ENCODE assay signal across 8 cellular contexts in the genomic region with DNA sequence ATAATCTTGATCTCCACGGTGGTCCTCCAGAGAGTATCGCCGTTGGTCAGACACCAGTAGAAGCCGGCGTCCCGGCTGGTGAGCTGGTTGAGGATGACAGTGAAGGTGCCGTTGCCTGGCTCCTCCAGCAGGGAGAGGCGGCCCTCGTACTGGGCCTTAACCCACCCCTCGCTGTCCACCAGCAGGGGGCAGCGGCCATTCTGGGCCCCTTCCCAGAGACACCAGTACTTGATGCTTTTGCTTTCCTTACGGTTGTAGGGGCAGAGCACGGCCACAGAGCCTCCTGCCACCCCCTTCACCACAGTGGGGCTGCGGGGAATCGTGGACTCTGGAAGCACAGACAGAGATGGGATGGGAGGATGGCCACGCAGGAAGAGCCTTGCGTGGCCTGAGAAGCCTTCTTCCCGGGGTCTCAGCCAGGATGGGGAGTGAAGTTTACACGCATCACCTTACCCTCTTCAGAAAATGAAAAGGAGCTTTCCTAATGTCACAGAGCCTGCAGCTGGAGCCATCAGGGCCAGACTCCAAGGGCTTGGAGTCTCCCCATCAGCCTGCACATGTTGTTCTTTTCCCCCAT. TPM values are rescaled to one million over a fixed set of nuclear protein-coding genes. Genes with fewer than 3 reads are reported as not detected.
A peak's percentile ranks its signal among the peaks of the same experiment; 100 is the strongest.
DNase-seq lines count a peak whose midpoint lies in the region; ATAC-seq and TF ChIP-seq lines count a peak whose summit lies in the region.

No MANE protein-coding gene starts in this region.

- no peaks in the 10 kb centered on the region for H3K36me3 ChIP-seq in uterus

- H3K4me3 Mint-ChIP-seq in activated CD4-positive, alpha-beta memory T cell treated with anti-CD3 and anti-CD28 coated beads, Interleukin-2, amount 10 ng/mL, durations not matched to agents 7 days and 5 days = no peak overlapping the region

- CTCF ChIA-PET in activated CD4-positive, alpha-beta memory T cell treated with anti-CD3 and anti-CD28 coated beads, Interleukin-2, amount 10 ng/mL, durations not matched to agents 7 days and 5 days (lab: Charles Lee) = interaction anchor here (0.8 to 9.2 kb wide), 19 partner anchors 8 to 277 kb away, joined by 3 to 88 read pairs (median 4); partner anchors contain the start of genes FCMR and IL20

- H3K9me3 ChIP-seq in uterus = no peaks in the 10 kb centered on the region

- no peaks in the 10 kb centered on the region for H3K27me3 Mint-ChIP-seq in activated CD4-positive, alpha-beta memory T cell treated with anti-CD3 and anti-CD28 coated beads, Interleukin-2, amount 10 ng/mL, durations not matched to agents 7 days and 5 days

- no peak for TF ChIP-seq POLR2A in uterus (IDR thresholded peaks at IDR 0.05)

- peaks cover 8% of the 10 kb centered on the region for H3K4me1 Mint-ChIP-seq in activated CD4-positive, alpha-beta memory T cell treated with anti-CD3 and anti-CD28 coated beads, Interleukin-2, amount 10 ng/mL, durations not matched to agents 7 days and 5 days

- no peak for ATAC-seq in HG03196 (IDR thresholded peaks at IDR 0.05; ENCODE audit: unreplicated experiment)

- POLR2A ChIA-PET in activated CD4-positive, alpha-beta memory T cell treated with anti-CD3 and anti-CD28 coated beads, Interleukin-2, amount 10 ng/mL, durations not matched to agents 7 days and 5 days (lab: Charles Lee) = interaction anchor here (0.8 kb wide), 1 partner anchor 13 kb away, joined by 3 read pairs; no protein-coding TSS in a partner anchor

- intact Hi-C loops in uterus (cut with DNase I; ENCODE audit: low total_unique reads) = no loop called here

- no peak for TF ChIP-seq EP300 in Ishikawa (IDR thresholded peaks at IDR 0.05; ENCODE audit: borderline replicate concordance)

- DNase-seq in D341Med (ENCODE audit: low spot score) (peak; percentile 43), glomerular visceral epithelial cell (ENCODE audit: extremely low spot score) (peak; percentile 32), inferior parietal cortex (ENCODE audit: extremely low spot score) (no peak), uterus (no peak)
- peak; percentile 54 for DNase-seq in activated CD4-positive, alpha-beta memory T cell treated with anti-CD3 and anti-CD28 coated beads, Interleukin-2, amount 10 ng/mL, durations not matched to agents 7 days and 5 days
- peak; percentile 48 for DNase-seq in stimulated activated CD4-positive, alpha-beta T cell treated with anti-CD3 and anti-CD28 coated beads, Interleukin-4, amount 100 ng/mL, for 24 hours

- TF ChIP-seq CTCF in uterus (IDR thresholded peaks at IDR 0.05) = no peak

- H3K36me3 Mint-ChIP-seq in activated CD4-positive, alpha-beta memory T cell treated with anti-CD3 and anti-CD28 coated beads, Interleukin-2, amount 10 ng/mL, durations not matched to agents 7 days and 5 days (ENCODE audit: low read depth) = no peaks in the 10 kb centered on the region

- no peak overlapping the region for H3K4me3 ChIP-seq in uterus

- H3K27ac Mint-ChIP-seq in activated CD4-positive, alpha-beta memory T cell treated with anti-CD3 and anti-CD28 coated beads, Interleukin-2, amount 10 ng/mL, durations not matched to agents 7 days and 5 days = no peak overlapping the region

- no peaks in the 10 kb centered on the region for H3K9me3 Mint-ChIP-seq in activated CD4-positive, alpha-beta memory T cell treated with anti-CD3 and anti-CD28 coated beads, Interleukin-2, amount 10 ng/mL, durations not matched to agents 7 days and 5 days

- no peaks in the 10 kb centered on the region for H3K4me1 ChIP-seq in uterus

- TF ChIP-seq RAD21 in Ishikawa (IDR thresholded peaks at IDR 0.05; ENCODE audit: low read depth) = peak; percentile 38

- H3K27ac ChIP-seq in uterus = no peak overlapping the region

- H3K27me3 ChIP-seq in uterus = no peaks in the 10 kb centered on the region

TF ChIP-seq in Ishikawa, 13 proteins besides CTCF, POLR2A, EP300 and RAD21:
- TF ChIP-seq, protein P1, sequence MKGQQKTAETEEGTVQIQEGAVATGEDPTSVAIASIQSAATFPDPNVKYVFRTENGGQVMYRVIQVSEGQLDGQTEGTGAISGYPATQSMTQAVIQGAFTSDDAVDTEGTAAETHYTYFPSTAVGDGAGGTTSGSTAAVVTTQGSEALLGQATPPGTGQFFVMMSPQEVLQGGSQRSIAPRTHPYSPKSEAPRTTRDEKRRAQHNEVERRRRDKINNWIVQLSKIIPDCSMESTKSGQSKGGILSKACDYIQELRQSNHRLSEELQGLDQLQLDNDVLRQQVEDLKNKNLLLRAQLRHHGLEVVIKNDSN (IDR thresholded peaks at IDR 0.05) = no peak
- TF ChIP-seq ZBTB7A (IDR thresholded peaks at IDR 0.05; ENCODE audit: low read depth) (no peak), CEBPB (IDR thresholded peaks at IDR 0.05) (no peak), TEAD4 (IDR thresholded peaks at IDR 0.05) (no peak), TCF12 (IDR thresholded peaks at IDR 0.05; ENCODE audit: low read depth) (no peak), TAF1 (IDR thresholded peaks at IDR 0.05; ENCODE audit: low read depth) (no peak), FOXM1 (IDR thresholded peaks at IDR 0.05; ENCODE audit: borderline replicate concordance, low read depth) (no peak), CREB1 (IDR thresholded peaks at IDR 0.05; ENCODE audit: low read depth) (no peak)
- TF ChIP-seq, protein P2, sequence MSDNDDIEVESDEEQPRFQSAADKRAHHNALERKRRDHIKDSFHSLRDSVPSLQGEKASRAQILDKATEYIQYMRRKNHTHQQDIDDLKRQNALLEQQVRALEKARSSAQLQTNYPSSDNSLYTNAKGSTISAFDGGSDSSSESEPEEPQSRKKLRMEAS (IDR thresholded peaks at IDR 0.05) = no peak
- TF ChIP-seq, protein P3, sequence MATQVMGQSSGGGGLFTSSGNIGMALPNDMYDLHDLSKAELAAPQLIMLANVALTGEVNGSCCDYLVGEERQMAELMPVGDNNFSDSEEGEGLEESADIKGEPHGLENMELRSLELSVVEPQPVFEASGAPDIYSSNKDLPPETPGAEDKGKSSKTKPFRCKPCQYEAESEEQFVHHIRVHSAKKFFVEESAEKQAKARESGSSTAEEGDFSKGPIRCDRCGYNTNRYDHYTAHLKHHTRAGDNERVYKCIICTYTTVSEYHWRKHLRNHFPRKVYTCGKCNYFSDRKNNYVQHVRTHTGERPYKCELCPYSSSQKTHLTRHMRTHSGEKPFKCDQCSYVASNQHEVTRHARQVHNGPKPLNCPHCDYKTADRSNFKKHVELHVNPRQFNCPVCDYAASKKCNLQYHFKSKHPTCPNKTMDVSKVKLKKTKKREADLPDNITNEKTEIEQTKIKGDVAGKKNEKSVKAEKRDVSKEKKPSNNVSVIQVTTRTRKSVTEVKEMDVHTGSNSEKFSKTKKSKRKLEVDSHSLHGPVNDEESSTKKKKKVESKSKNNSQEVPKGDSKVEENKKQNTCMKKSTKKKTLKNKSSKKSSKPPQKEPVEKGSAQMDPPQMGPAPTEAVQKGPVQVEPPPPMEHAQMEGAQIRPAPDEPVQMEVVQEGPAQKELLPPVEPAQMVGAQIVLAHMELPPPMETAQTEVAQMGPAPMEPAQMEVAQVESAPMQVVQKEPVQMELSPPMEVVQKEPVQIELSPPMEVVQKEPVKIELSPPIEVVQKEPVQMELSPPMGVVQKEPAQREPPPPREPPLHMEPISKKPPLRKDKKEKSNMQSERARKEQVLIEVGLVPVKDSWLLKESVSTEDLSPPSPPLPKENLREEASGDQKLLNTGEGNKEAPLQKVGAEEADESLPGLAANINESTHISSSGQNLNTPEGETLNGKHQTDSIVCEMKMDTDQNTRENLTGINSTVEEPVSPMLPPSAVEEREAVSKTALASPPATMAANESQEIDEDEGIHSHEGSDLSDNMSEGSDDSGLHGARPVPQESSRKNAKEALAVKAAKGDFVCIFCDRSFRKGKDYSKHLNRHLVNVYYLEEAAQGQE (IDR thresholded peaks at IDR 0.05; ENCODE audit: low read depth) = no peak

RNA-seq across cellular contexts. Expression of gene PIGR, which starts 10.7 kb away (rescaled TPM):
- not detected for total RNA-seq in activated CD4-positive, alpha-beta memory T cell treated with anti-CD3 and anti-CD28 coated beads, Interleukin-2, amount 10 ng/mL, durations not matched to agents 7 days and 5 days
- 1 to 10 TPM in 3 of 4 donors, under 1 TPM in 1; 0.69 to 7.1 (median 3.1) TPM for total RNA-seq in uterus

RNA-seq across cellular contexts. Expression of gene FCMR, which starts 13.8 kb away (rescaled TPM):
- 100 to 1,000 TPM; 117 to 121 TPM for total RNA-seq in activated CD4-positive, alpha-beta memory T cell treated with anti-CD3 and anti-CD28 coated beads, Interleukin-2, amount 10 ng/mL, durations not matched to agents 7 days and 5 days
- 1 to 10 TPM in 2 of 4 donors, under 1 TPM in 1, not detected in 1; 0.59 to 1.7 (median 1.7) TPM for total RNA-seq in uterus

RNA-seq across cellular contexts. Expression of gene FCAMR, which starts 34.7 kb away (rescaled TPM):
- total RNA-seq in activated CD4-positive, alpha-beta memory T cell treated with anti-CD3 and anti-CD28 coated beads, Interleukin-2, amount 10 ng/mL, durations not matched to agents 7 days and 5 days = not detected
- total RNA-seq in uterus = not detected

RNA-seq across cellular contexts. Expression of gene IL24, which starts 38.3 kb away (rescaled TPM):
- not detected for total RNA-seq in activated CD4-positive, alpha-beta memory T cell treated with anti-CD3 and anti-CD28 coated beads, Interleukin-2, amount 10 ng/mL, durations not matched to agents 7 days and 5 days
- not detected for total RNA-seq in uterus

Comparison
In these comparisons a context has a peak if more than half of its experiments do, and no peak if none do; other contexts are left out.
1. DNase-seq: peak in D341Med (single experiment), activated CD4-positive, alpha-beta memory T cell treated with anti-CD3 and anti-CD28 coated beads, Interleukin-2, amount 10 ng/mL, durations not matched to agents 7 days and 5 days (single experiment), glomerular visceral epithelial cell (single experiment) and stimulated activated CD4-positive, alpha-beta T cell treated with anti-CD3 and anti-CD28 coated beads, Interleukin-4, amount 100 ng/mL, for 24 hours (single experiment); none in inferior parietal cortex (single experiment) and uterus (0 of 2).
2. RNA of gene FCMR, which starts 13.8 kb away (total RNA-seq): 117 to 121 TPM in activated CD4-positive, alpha-beta memory T cell treated with anti-CD3 and anti-CD28 coated beads, Interleukin-2, amount 10 ng/mL, durations not matched to agents 7 days and 5 days; 0.59 to 1.7 TPM in uterus; every median in the first group is over 10 times any median in the second.